In the genomic region with DNA sequence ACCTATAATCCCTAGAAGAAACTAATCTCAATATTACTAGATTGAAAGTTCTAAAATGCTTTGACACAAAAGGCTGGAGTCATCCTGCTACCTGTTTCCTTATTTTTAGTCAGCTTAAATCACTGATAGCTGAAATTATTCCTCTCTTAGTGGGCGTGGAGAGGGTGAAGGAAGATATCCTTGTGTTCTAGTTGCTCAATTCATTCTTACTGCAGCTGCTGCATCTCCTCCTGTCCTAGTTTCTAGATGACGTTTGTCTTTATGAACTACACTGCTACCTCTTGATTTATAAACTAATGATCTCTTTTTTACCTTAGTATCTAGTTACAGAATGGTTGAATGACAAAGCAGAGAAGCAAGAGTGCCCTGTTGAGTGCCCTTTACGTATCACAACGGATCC, we compare ENCODE assay signal across 21 cellular contexts. TPM values are rescaled to one million over a fixed set of nuclear protein-coding genes. Genes with fewer than 3 reads are reported as not detected.
DNase-seq lines count a peak whose midpoint lies in the region; ATAC-seq and TF ChIP-seq lines count a peak whose summit lies in the region.
"Had no signal": no experiment of that assay in that cellular context is flagged by ENCODE, and none has a peak within 500 bp of the region (broad histone marks: within the 10 kb centered on the region; RNA-seq: fewer than 3 reads in every experiment).

No MANE protein-coding gene starts in this region.

- intact Hi-C loops in right cardiac atrium (cut with DNase I) = loop anchor here in 1 of 4 donors (5.0 kb wide), 1 partner anchor 71 kb away; no protein-coding TSS in a partner anchor

- no peak overlapping the region for H3K4me3 Mint-ChIP-seq in WTC11
- H3K4me3 Mint-ChIP-seq in immature natural killer cell = no peak overlapping the region
- H3K4me3 Mint-ChIP-seq: central memory CD8-positive, alpha-beta T cell had no signal

- H3K4me3 ChIP-seq in cardiac muscle cell = no peak overlapping the region
- H3K4me3 ChIP-seq in right cardiac atrium (ENCODE audit: low read length) = no peak overlapping the region
- H3K4me3 ChIP-seq: ascending aorta, transverse colon had no signal

- DNase-seq in cardiac muscle cell (ENCODE audit: low read depth in 1 of 2, low spot score in 1 of 2) (no peak), right cardiac atrium (no peak), WTC11 (ENCODE audit: low spot score) (no peak), immature natural killer cell (no peak), superior temporal gyrus (ENCODE audit: extremely low spot score) (peak; percentile 14), NOMO-1 (lab: John Stamatoyannopoulos, UW; ENCODE audit: unreplicated experiment in 2 of 2) (no peak), left lobe of liver (ENCODE audit: low spot score) (no peak)
- DNase-seq: activated naive CD4-positive, alpha-beta T cell treated with anti-CD3 and anti-CD28 coated beads, Interleukin-2, amount 50 U/mL, for 16 hours; DMS 273 treated with DMSO at 0.1 percent for 48 hours; kidney glomerular epithelial cell; NCI-H1105 treated with DMSO at 0.1 percent for 48 hours; NCI-H2029; NCI-H226; NCI-H774; SK-N-SH; stimulated activated CD4-positive, alpha-beta T cell treated with anti-CD3 and anti-CD28 coated beads, Interleukin-2, amount 100 ng/mL, for 48 hours; stimulated activated naive CD4-positive, alpha-beta T cell treated with Interleukin-2 at 50 U/mL for 16 hours; transverse colon had no signal

- H3K27me3 ChIP-seq in cardiac muscle cell (no peaks in the 10 kb centered on the region), right cardiac atrium (ENCODE audit: control insufficient read depth, insufficient read depth) (no peaks in the 10 kb centered on the region)
- H3K27me3 ChIP-seq: ascending aorta, transverse colon had no signal

- H3K4me1 ChIP-seq in cardiac muscle cell (ENCODE audit: low read depth) (no peaks in the 10 kb centered on the region), right cardiac atrium (ENCODE audit: control insufficient read depth, insufficient read depth, low read length) (no peaks in the 10 kb centered on the region)
- H3K4me1 ChIP-seq: ascending aorta had no signal

- H3K27ac Mint-ChIP-seq in WTC11 (0 out of 2 replicates have a peak overlapping the region, but pooled peaks have one; percentile 8), immature natural killer cell (peak overlapping the region in 4 of 6 donors; percentile 8 to 61 (median 47))

- H3K36me3 Mint-ChIP-seq in WTC11 = peaks cover 87% of the 10 kb centered on the region
- H3K36me3 Mint-ChIP-seq in immature natural killer cell = peaks cover 22 to 55% (median 31%) of the 10 kb centered on the region in 3 donors

- ATAC-seq in right cardiac atrium (no peak), WTC11 (no peak), left lobe of liver (no peak)

- TF ChIP-seq CTCF in cardiac muscle cell (IDR thresholded peaks at IDR 0.05; ENCODE audit: low read depth, low read length) (no peak), WTC11 (IDR thresholded peaks at IDR 0.05) (no peak)

- H3K4me1 Mint-ChIP-seq in WTC11 = no peaks in the 10 kb centered on the region
- H3K4me1 Mint-ChIP-seq in immature natural killer cell = peaks cover 13 to 16% of the 10 kb centered on the region in 2 donors

- H3K27ac ChIP-seq in cardiac muscle cell (peak overlapping the region; percentile 10), right cardiac atrium (ENCODE audit: low read length) (no peak overlapping the region)
- H3K27ac ChIP-seq: ascending aorta, transverse colon, VCaP had no signal

- CTCF ChIA-PET in WTC11 (lab: Charles Lee) = interaction anchor here (1.1 kb wide), 1 partner anchor 95 kb away, joined by 3 read pairs; no protein-coding TSS in a partner anchor

- no peaks in the 10 kb centered on the region for H3K27me3 Mint-ChIP-seq in WTC11 (ENCODE audit: low read depth)
- H3K27me3 Mint-ChIP-seq in immature natural killer cell (ENCODE audit: low read depth in 3 of 3) = peaks cover 0 to 5% (median 4%) of the 10 kb centered on the region in 3 donors
- H3K27me3 Mint-ChIP-seq: central memory CD8-positive, alpha-beta T cell had no signal

- WGBS in right cardiac atrium = 83% methylated on average over 4 of the region's 4 CpGs

- H3K9me3 ChIP-seq in cardiac muscle cell (ENCODE audit: low read depth) (no peaks in the 10 kb centered on the region), right cardiac atrium (ENCODE audit: control insufficient read depth, low read length) (no peaks in the 10 kb centered on the region)
- H3K9me3 ChIP-seq: ascending aorta, SK-N-SH, transverse colon had no signal

- H3K36me3 ChIP-seq in cardiac muscle cell = peaks cover 93% of the 10 kb centered on the region

- H3K9me3 Mint-ChIP-seq in WTC11 (no peaks in the 10 kb centered on the region), immature natural killer cell (no peaks in the 10 kb centered on the region)
- H3K9me3 Mint-ChIP-seq: central memory CD8-positive, alpha-beta T cell had no signal

- POLR2A ChIA-PET in WTC11 (lab: Charles Lee) = no interaction called here

TF ChIP-seq in WTC11, 78 proteins besides CTCF, POLR2A, EP300 and RAD21:
- TF ChIP-seq, protein P1, sequence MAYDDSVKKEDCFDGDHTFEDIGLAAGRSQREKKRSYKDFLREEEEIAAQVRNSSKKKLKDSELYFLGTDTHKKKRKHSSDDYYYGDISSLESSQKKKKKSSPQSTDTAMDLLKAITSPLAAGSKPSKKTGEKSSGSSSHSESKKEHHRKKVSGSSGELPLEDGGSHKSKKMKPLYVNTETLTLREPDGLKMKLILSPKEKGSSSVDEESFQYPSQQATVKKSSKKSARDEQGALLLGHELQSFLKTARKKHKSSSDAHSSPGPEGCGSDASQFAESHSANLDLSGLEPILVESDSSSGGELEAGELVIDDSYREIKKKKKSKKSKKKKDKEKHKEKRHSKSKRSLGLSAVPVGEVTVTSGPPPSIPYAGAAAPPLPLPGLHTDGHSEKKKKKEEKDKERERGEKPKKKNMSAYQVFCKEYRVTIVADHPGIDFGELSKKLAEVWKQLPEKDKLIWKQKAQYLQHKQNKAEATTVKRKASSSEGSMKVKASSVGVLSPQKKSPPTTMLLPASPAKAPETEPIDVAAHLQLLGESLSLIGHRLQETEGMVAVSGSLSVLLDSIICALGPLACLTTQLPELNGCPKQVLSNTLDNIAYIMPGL (CRISPR knock-in tag; IDR thresholded peaks at IDR 0.05) = no peak
- no peak for TF ChIP-seq RORB (CRISPR knock-in tag; IDR thresholded peaks at IDR 0.05)
- no peak for TF ChIP-seq EMX1 (CRISPR knock-in tag; IDR thresholded peaks at IDR 0.05)
- TF ChIP-seq RELA (CRISPR knock-in tag; IDR thresholded peaks at IDR 0.05; ENCODE audit: borderline replicate concordance) = no peak
- TF ChIP-seq ATF1 (CRISPR knock-in tag; IDR thresholded peaks at IDR 0.05) = no peak
- TF ChIP-seq GABPB1 (CRISPR knock-in tag; IDR thresholded peaks at IDR 0.05) = no peak
- TF ChIP-seq ETV6 (CRISPR knock-in tag; IDR thresholded peaks at IDR 0.05) = no peak
- TF ChIP-seq TCF7 (CRISPR knock-in tag; IDR thresholded peaks at IDR 0.05; ENCODE audit: low read depth) = no peak
- no peak for TF ChIP-seq PRRX2 (CRISPR knock-in tag; IDR thresholded peaks at IDR 0.05)
- TF ChIP-seq, protein P2, sequence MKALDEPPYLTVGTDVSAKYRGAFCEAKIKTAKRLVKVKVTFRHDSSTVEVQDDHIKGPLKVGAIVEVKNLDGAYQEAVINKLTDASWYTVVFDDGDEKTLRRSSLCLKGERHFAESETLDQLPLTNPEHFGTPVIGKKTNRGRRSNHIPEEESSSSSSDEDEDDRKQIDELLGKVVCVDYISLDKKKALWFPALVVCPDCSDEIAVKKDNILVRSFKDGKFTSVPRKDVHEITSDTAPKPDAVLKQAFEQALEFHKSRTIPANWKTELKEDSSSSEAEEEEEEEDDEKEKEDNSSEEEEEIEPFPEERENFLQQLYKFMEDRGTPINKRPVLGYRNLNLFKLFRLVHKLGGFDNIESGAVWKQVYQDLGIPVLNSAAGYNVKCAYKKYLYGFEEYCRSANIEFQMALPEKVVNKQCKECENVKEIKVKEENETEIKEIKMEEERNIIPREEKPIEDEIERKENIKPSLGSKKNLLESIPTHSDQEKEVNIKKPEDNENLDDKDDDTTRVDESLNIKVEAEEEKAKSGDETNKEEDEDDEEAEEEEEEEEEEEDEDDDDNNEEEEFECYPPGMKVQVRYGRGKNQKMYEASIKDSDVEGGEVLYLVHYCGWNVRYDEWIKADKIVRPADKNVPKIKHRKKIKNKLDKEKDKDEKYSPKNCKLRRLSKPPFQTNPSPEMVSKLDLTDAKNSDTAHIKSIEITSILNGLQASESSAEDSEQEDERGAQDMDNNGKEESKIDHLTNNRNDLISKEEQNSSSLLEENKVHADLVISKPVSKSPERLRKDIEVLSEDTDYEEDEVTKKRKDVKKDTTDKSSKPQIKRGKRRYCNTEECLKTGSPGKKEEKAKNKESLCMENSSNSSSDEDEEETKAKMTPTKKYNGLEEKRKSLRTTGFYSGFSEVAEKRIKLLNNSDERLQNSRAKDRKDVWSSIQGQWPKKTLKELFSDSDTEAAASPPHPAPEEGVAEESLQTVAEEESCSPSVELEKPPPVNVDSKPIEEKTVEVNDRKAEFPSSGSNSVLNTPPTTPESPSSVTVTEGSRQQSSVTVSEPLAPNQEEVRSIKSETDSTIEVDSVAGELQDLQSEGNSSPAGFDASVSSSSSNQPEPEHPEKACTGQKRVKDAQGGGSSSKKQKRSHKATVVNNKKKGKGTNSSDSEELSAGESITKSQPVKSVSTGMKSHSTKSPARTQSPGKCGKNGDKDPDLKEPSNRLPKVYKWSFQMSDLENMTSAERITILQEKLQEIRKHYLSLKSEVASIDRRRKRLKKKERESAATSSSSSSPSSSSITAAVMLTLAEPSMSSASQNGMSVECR (CRISPR knock-in tag; IDR thresholded peaks at IDR 0.05; ENCODE audit: borderline replicate concordance) = no peak
- TF ChIP-seq, protein P3, sequence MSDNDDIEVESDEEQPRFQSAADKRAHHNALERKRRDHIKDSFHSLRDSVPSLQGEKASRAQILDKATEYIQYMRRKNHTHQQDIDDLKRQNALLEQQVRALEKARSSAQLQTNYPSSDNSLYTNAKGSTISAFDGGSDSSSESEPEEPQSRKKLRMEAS (CRISPR knock-in tag; IDR thresholded peaks at IDR 0.05) = no peak
- TF ChIP-seq ESRRA (CRISPR knock-in tag; IDR thresholded peaks at IDR 0.05; ENCODE audit: borderline replicate concordance) = no peak

RNA-seq across cellular contexts. Expression of a gene that starts 50.7 kb away (rescaled TPM):
- total RNA-seq in cardiac muscle cell (107 and 275 TPM in 2 replicates), right cardiac atrium (10 to 100 TPM; 64.4 to 73.6 (median 65.0) TPM), WTC11 (2021) (247 to 279 TPM (median 268 TPM) in 3 replicates), left lobe of liver (58.4 TPM)
- polyA plus RNA-seq in cardiac muscle cell (176 and 306 TPM in 2 replicates), right cardiac atrium (29.4 TPM), immature natural killer cell (10 to 100 TPM; 13.7 to 50.2 (median 19.2) TPM)
